Comparison of ENCODE assay signal across 1 cellular context in the genomic region with DNA sequence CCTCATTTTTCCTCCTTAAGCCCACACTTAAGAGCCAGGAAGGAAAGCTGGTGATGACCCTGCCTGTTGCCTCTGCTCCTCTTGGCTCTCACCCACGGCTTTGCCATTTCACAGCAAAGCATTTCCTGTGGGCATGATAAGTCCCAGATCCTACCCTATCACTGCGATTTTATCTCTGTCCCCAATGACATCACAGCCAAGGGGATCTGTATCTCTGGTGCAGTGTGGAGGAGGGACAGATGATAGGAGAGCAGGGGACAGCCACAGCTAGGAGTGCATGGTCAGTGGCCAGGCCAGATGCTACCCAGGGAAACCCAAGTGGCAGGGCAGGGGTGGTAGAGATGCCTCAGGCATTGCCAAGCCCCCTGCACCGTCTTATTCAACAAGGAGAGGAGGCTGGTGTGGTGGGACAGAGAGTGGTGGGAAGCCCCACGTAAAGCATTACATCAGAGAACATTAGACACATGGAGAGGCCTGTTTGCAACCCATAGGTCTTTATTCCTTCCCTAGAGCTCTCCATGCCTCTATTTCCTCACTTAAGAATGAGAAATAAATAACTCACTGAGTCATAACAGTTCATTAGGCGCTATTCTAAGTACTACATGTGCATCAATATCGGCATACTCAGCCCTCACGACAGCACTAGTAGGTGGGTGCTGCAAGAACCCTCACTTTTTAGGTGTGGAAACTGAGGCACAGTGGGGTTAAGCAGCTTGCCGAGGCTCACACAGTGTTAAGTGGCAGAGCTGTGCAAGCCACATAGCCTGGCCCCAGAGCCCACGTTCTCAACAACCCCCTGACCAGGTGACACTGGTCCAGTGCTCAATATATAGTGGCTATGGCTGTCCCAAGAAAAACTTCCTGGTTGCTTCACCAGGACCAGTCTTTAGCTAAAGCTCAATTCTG.
TF ChIP-seq lines count a peak whose summit lies in the region.

No MANE protein-coding gene starts in this region.

TF ChIP-seq in GM23338, 12 proteins besides CTCF, POLR2A, EP300 and RAD21:
- TF ChIP-seq STAT1 (IDR thresholded peaks at IDR 0.05; ENCODE audit: unreplicated experiment) (no peak), JUNB (IDR thresholded peaks at IDR 0.05; ENCODE audit: unreplicated experiment) (no peak), EZH2phosphoT487 (IDR thresholded peaks at IDR 0.05; ENCODE audit: unreplicated experiment) (no peak), ZNF114 (CRISPR knock-in tag; IDR thresholded peaks at IDR 0.05) (no peak), NANOG (IDR thresholded peaks at IDR 0.05; ENCODE audit: borderline replicate concordance) (no peak), POLR2AphosphoS5 (IDR thresholded peaks at IDR 0.05; ENCODE audit: low read depth) (no peak), ZNF331 (CRISPR knock-in tag; IDR thresholded peaks at IDR 0.05; ENCODE audit: low read depth) (no peak), EZH2 (IDR thresholded peaks at IDR 0.05; ENCODE audit: low read depth, unreplicated experiment) (no peak), CREB1 (CRISPR knock-in tag; IDR thresholded peaks at IDR 0.05; ENCODE audit: low read depth) (no peak)
- TF ChIP-seq, protein P1, sequence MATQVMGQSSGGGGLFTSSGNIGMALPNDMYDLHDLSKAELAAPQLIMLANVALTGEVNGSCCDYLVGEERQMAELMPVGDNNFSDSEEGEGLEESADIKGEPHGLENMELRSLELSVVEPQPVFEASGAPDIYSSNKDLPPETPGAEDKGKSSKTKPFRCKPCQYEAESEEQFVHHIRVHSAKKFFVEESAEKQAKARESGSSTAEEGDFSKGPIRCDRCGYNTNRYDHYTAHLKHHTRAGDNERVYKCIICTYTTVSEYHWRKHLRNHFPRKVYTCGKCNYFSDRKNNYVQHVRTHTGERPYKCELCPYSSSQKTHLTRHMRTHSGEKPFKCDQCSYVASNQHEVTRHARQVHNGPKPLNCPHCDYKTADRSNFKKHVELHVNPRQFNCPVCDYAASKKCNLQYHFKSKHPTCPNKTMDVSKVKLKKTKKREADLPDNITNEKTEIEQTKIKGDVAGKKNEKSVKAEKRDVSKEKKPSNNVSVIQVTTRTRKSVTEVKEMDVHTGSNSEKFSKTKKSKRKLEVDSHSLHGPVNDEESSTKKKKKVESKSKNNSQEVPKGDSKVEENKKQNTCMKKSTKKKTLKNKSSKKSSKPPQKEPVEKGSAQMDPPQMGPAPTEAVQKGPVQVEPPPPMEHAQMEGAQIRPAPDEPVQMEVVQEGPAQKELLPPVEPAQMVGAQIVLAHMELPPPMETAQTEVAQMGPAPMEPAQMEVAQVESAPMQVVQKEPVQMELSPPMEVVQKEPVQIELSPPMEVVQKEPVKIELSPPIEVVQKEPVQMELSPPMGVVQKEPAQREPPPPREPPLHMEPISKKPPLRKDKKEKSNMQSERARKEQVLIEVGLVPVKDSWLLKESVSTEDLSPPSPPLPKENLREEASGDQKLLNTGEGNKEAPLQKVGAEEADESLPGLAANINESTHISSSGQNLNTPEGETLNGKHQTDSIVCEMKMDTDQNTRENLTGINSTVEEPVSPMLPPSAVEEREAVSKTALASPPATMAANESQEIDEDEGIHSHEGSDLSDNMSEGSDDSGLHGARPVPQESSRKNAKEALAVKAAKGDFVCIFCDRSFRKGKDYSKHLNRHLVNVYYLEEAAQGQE (IDR thresholded peaks at IDR 0.05; ENCODE audit: unreplicated experiment), result no peak
- TF ChIP-seq, protein P2, sequence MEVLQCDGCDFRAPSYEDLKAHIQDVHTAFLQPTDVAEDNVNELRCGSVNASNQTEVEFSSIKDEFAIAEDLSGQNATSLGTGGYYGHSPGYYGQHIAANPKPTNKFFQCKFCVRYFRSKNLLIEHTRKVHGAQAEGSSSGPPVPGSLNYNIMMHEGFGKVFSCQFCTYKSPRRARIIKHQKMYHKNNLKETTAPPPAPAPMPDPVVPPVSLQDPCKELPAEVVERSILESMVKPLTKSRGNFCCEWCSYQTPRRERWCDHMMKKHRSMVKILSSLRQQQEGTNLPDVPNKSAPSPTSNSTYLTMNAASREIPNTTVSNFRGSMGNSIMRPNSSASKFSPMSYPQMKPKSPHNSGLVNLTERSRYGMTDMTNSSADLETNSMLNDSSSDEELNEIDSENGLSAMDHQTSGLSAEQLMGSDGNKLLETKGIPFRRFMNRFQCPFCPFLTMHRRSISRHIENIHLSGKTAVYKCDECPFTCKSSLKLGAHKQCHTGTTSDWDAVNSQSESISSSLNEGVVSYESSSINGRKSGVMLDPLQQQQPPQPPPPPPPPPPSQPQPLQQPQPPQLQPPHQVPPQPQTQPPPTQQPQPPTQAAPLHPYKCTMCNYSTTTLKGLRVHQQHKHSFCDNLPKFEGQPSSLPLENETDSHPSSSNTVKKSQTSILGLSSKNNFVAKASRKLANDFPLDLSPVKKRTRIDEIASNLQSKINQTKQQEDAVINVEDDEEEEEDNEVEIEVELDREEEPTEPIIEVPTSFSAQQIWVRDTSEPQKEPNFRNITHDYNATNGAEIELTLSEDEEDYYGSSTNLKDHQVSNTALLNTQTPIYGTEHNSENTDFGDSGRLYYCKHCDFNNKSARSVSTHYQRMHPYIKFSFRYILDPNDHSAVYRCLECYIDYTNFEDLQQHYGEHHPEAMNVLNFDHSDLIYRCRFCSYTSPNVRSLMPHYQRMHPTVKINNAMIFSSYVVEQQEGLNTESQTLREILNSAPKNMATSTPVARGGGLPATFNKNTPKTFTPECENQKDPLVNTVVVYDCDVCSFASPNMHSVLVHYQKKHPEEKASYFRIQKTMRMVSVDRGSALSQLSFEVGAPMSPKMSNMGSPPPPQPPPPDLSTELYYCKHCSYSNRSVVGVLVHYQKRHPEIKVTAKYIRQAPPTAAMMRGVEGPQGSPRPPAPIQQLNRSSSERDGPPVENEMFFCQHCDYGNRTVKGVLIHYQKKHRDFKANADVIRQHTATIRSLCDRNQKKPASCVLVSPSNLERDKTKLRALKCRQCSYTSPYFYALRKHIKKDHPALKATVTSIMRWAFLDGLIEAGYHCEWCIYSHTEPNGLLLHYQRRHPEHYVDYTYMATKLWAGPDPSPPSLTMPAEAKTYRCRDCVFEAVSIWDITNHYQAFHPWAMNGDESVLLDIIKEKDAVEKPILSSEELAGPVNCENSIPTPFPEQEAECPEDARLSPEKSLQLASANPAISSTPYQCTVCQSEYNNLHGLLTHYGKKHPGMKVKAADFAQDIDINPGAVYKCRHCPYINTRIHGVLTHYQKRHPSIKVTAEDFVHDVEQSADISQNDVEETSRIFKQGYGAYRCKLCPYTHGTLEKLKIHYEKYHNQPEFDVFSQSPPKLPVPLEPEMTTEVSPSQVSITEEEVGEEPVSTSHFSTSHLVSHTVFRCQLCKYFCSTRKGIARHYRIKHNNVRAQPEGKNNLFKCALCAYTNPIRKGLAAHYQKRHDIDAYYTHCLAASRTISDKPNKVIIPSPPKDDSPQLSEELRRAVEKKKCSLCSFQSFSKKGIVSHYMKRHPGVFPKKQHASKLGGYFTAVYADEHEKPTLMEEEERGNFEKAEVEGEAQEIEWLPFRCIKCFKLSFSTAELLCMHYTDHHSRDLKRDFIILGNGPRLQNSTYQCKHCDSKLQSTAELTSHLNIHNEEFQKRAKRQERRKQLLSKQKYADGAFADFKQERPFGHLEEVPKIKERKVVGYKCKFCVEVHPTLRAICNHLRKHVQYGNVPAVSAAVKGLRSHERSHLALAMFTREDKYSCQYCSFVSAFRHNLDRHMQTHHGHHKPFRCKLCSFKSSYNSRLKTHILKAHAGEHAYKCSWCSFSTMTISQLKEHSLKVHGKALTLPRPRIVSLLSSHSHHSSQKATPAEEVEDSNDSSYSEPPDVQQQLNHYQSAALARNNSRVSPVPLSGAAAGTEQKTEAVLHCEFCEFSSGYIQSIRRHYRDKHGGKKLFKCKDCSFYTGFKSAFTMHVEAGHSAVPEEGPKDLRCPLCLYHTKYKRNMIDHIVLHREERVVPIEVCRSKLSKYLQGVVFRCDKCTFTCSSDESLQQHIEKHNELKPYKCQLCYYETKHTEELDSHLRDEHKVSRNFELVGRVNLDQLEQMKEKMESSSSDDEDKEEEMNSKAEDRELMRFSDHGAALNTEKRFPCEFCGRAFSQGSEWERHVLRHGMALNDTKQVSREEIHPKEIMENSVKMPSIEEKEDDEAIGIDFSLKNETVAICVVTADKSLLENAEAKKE (CRISPR knock-in tag; IDR thresholded peaks at IDR 0.05), result no peak
- TF ChIP-seq, protein P3, sequence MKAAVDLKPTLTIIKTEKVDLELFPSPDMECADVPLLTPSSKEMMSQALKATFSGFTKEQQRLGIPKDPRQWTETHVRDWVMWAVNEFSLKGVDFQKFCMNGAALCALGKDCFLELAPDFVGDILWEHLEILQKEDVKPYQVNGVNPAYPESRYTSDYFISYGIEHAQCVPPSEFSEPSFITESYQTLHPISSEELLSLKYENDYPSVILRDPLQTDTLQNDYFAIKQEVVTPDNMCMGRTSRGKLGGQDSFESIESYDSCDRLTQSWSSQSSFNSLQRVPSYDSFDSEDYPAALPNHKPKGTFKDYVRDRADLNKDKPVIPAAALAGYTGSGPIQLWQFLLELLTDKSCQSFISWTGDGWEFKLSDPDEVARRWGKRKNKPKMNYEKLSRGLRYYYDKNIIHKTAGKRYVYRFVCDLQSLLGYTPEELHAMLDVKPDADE (IDR thresholded peaks at IDR 0.05), result no peak
